Comparison of ENCODE assay signal across 10 cellular contexts in genomic region chr5:159175547-159175946, GRCh38. TPM values are rescaled to one million over a fixed set of nuclear protein-coding genes. Genes with fewer than 3 reads are reported as not detected.
DNase-seq lines count a peak whose midpoint lies in the region; TF ChIP-seq lines count a peak whose summit lies in the region.
"Had no signal": no experiment of that assay in that cellular context is flagged by ENCODE, and none has a peak within 500 bp of the region (broad histone marks: within the 10 kb centered on the region; RNA-seq: fewer than 3 reads in every experiment).

No MANE protein-coding gene starts in this region.

- intact Hi-C loops in CD4-positive, alpha-beta memory T cell (cut with micrococcal nuclease) = loop anchor here (1.0 kb wide), 1 partner anchor 8 kb away; no protein-coding TSS in a partner anchor

- in situ Hi-C loops in G401 (cut with HindIII; ENCODE audit: low sequenced_read_pairs) = no loop called here

- no peak overlapping the region for H2BK15ac ChIP-seq in mesendoderm (replicated peaks; ENCODE audit: low read depth)

- H3K36me3 Mint-ChIP-seq in CD4-positive, alpha-beta memory T cell = peaks cover 15 to 39% of the 10 kb centered on the region in 2 donors

- H2BK5ac ChIP-seq in mesendoderm (ENCODE audit: low read length) = no peak overlapping the region

- no peak overlapping the region for H3K9ac ChIP-seq in mesendoderm (ENCODE audit: low read length)

- H3K4me1 Mint-ChIP-seq in CD4-positive, alpha-beta memory T cell = peaks cover 36 to 61% (median 49%) of the 10 kb centered on the region in 4 donors

- peaks cover 11% of the 10 kb centered on the region for H3K36me3 ChIP-seq in CD4-positive, alpha-beta memory T cell (ENCODE audit: insufficient read depth, low read length)
- no peaks in the 10 kb centered on the region for H3K36me3 ChIP-seq in mesendoderm (ENCODE audit: control insufficient read depth, insufficient read depth, low read length)

- no peaks in the 10 kb centered on the region for H3K79me1 ChIP-seq in mesendoderm (ENCODE audit: low read length)

- H3K9me3 ChIP-seq in CD4-positive, alpha-beta memory T cell (ENCODE audit: control insufficient read depth in 1 of 2, low read length in 2 of 2) = no peaks in the 10 kb centered on the region

- H3K9me3 Mint-ChIP-seq in CD4-positive, alpha-beta memory T cell = no peaks in the 10 kb centered on the region

- no peak overlapping the region for H3K18ac ChIP-seq in mesendoderm (ENCODE audit: low read length)

- DNase-seq in CD4-positive, alpha-beta memory T cell = peak; percentile 20 to 43 (median 28)
- DNase-seq in choroid plexus epithelial cell (ENCODE audit: low read depth) (peak; percentile 49), mesendoderm (peak; percentile 88), retina (no peak), G401 (ENCODE audit: low spot score) (no peak), amygdala (lab: John Stamatoyannopoulos, UW) (no peak), Kasumi-1 (lab: John Stamatoyannopoulos, UW) (no peak)
- DNase-seq: aorta, WERI-Rb-1 had no signal

- H3K27ac ChIP-seq in CD4-positive, alpha-beta memory T cell (ENCODE audit: low read depth, low read length) = peak overlapping the region; percentile 36
- H3K27ac ChIP-seq in mesendoderm (ENCODE audit: low read depth, low read length) = no peak overlapping the region
- H3K27ac ChIP-seq: WERI-Rb-1 had no signal

- CTCF ChIA-PET in CD4-positive, alpha-beta memory T cell (lab: Charles Lee; ENCODE audit: partially characterized antibody) = interaction anchor here (1.3 to 2.5 kb wide), 6 partner anchors 11 to 811 kb away, joined by 3 to 13 read pairs (median 4); no protein-coding TSS in a partner anchor

- H3K27ac Mint-ChIP-seq in CD4-positive, alpha-beta memory T cell = peak overlapping the region; percentile 17 to 94 (median 74)

- H3K23ac ChIP-seq in mesendoderm (ENCODE audit: low read length) = no peak overlapping the region

- H4K8ac ChIP-seq in mesendoderm (ENCODE audit: low read depth, low read length) = no peak overlapping the region

- H3K4ac ChIP-seq in mesendoderm (ENCODE audit: low read depth, low read length) = no peak overlapping the region

- no peak overlapping the region for H3K56ac ChIP-seq in mesendoderm (ENCODE audit: low read length)

- H4K5ac ChIP-seq in mesendoderm (ENCODE audit: low read length) = no peak overlapping the region

- POLR2A ChIA-PET in CD4-positive, alpha-beta memory T cell (lab: Charles Lee; ENCODE audit: partially characterized antibody) = interaction anchor here (0.6 to 4.6 kb wide), 4 partner anchors 22 to 68 kb away, joined by 3 to 27 read pairs (median 3); no protein-coding TSS in a partner anchor

- no peaks in the 10 kb centered on the region for H3K27me3 ChIP-seq in CD4-positive, alpha-beta memory T cell (ENCODE audit: insufficient read depth, low read length)
- no peaks in the 10 kb centered on the region for H3K27me3 ChIP-seq in mesendoderm (ENCODE audit: insufficient read depth, low read length, poor library complexity)

- peak overlapping the region in 7 of 8 donors; percentile 7 to 87 (median 63) for H3K4me3 Mint-ChIP-seq in CD4-positive, alpha-beta memory T cell

- no CpG with 5 or more reads among the region's 1 CpG for WGBS in mesendoderm (ENCODE audit: extremely low coverage, insufficient coverage, low lambda C conversion rate)

- H3K4me1 ChIP-seq in CD4-positive, alpha-beta memory T cell (ENCODE audit: insufficient read depth, low read length) = peaks cover 55% of the 10 kb centered on the region
- H3K4me1 ChIP-seq in mesendoderm (ENCODE audit: control insufficient read depth, low read depth, low read length) = no peaks in the 10 kb centered on the region

- no peak overlapping the region for H3K4me2 ChIP-seq in mesendoderm (ENCODE audit: low read length)

- H2AK5ac ChIP-seq in mesendoderm (ENCODE audit: low read length) = no peak overlapping the region

- no peak overlapping the region for H2BK120ac ChIP-seq in mesendoderm (ENCODE audit: low read depth, low read length)

- no peak for TF ChIP-seq CTCF in choroid plexus epithelial cell (conservative IDR thresholded peaks at IDR 0.05; ENCODE audit: low read depth, low read length)

- H3K4me3 ChIP-seq in CD4-positive, alpha-beta memory T cell (ENCODE audit: low read length in 2 of 2) = no peak overlapping the region
- H3K4me3 ChIP-seq in choroid plexus epithelial cell (ENCODE audit: low read depth, low read length) (no peak overlapping the region), mesendoderm (ENCODE audit: low read length) (no peak overlapping the region)

- H3K79me2 ChIP-seq in mesendoderm (ENCODE audit: control insufficient read depth, insufficient read depth, low read length) = no peaks in the 10 kb centered on the region

- no peaks in the 10 kb centered on the region for H3K27me3 Mint-ChIP-seq in CD4-positive, alpha-beta memory T cell

TF ChIP-seq in PFSK-1, 5 proteins besides CTCF, POLR2A, EP300 and RAD21:
- TF ChIP-seq SIN3A (IDR thresholded peaks at IDR 0.05; ENCODE audit: borderline replicate concordance, insufficient read depth, low read length) (no peak), FOXP2 (optimal IDR thresholded peaks at IDR 0.05; ENCODE audit: borderline replicate concordance, extremely low read depth, extremely low read length, insufficient read depth) (no peak), POLR2AphosphoS5 (IDR thresholded peaks at IDR 0.05; ENCODE audit: low read depth, low read length) (no peak), TAF1 (IDR thresholded peaks at IDR 0.05; ENCODE audit: borderline replicate concordance, insufficient read depth, low read length) (peak; percentile 20; the same call in 1 of the 2 replicates)
- TF ChIP-seq, protein P1, sequence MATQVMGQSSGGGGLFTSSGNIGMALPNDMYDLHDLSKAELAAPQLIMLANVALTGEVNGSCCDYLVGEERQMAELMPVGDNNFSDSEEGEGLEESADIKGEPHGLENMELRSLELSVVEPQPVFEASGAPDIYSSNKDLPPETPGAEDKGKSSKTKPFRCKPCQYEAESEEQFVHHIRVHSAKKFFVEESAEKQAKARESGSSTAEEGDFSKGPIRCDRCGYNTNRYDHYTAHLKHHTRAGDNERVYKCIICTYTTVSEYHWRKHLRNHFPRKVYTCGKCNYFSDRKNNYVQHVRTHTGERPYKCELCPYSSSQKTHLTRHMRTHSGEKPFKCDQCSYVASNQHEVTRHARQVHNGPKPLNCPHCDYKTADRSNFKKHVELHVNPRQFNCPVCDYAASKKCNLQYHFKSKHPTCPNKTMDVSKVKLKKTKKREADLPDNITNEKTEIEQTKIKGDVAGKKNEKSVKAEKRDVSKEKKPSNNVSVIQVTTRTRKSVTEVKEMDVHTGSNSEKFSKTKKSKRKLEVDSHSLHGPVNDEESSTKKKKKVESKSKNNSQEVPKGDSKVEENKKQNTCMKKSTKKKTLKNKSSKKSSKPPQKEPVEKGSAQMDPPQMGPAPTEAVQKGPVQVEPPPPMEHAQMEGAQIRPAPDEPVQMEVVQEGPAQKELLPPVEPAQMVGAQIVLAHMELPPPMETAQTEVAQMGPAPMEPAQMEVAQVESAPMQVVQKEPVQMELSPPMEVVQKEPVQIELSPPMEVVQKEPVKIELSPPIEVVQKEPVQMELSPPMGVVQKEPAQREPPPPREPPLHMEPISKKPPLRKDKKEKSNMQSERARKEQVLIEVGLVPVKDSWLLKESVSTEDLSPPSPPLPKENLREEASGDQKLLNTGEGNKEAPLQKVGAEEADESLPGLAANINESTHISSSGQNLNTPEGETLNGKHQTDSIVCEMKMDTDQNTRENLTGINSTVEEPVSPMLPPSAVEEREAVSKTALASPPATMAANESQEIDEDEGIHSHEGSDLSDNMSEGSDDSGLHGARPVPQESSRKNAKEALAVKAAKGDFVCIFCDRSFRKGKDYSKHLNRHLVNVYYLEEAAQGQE (IDR thresholded peaks at IDR 0.05; ENCODE audit: insufficient read depth in 1 of 2, low read depth in 2 of 2, low read length in 2 of 2) = peak in 1 of 2 experiments; percentile 39; a peak in 1 of 4 replicates

RNA-seq across cellular contexts. Expression of gene RNF145, which starts 33.8 kb away (rescaled TPM):
- total RNA-seq in CD4-positive, alpha-beta memory T cell = 10 to 100 TPM; 62.4 to 67.8 TPM
- 10 to 100 TPM; 13.1 to 16.9 TPM for polyA plus RNA-seq in CD4-positive, alpha-beta memory T cell
- polyA plus RNA-seq in PFSK-1 (2012; ENCODE audit: insufficient read length, low read depth) = 21.4 TPM
- polyA plus RNA-seq in mesendoderm (2013, experiment 1 of 2) = 64.9 TPM
- polyA plus RNA-seq in mesendoderm (2013, experiment 2 of 2) = 62.8 TPM
- 68.6 and 69.0 TPM in 2 replicates for total RNA-seq in G401 (2014; rRNA removed; shearing (Covaris generic))

Comparison
In these comparisons a context has a peak if more than half of its experiments do, and no peak if none do; other contexts are left out.
1. DNase-seq: peak in CD4-positive, alpha-beta memory T cell (5 of 5), choroid plexus epithelial cell (single experiment) and mesendoderm (single experiment); none in retina (single experiment), G401 (single experiment), amygdala (0 of 56) and Kasumi-1 (0 of 2).